Comparison of ENCODE assay signal across 1 cellular context in genomic region chr19:18500820-18501219, GRCh38.
TF ChIP-seq lines count a peak whose summit lies in the region.

No MANE protein-coding gene starts in this region.

TF ChIP-seq in WTC11, 78 proteins besides CTCF, POLR2A, EP300 and RAD21 (continued from another document):
- TF ChIP-seq, protein P1, sequence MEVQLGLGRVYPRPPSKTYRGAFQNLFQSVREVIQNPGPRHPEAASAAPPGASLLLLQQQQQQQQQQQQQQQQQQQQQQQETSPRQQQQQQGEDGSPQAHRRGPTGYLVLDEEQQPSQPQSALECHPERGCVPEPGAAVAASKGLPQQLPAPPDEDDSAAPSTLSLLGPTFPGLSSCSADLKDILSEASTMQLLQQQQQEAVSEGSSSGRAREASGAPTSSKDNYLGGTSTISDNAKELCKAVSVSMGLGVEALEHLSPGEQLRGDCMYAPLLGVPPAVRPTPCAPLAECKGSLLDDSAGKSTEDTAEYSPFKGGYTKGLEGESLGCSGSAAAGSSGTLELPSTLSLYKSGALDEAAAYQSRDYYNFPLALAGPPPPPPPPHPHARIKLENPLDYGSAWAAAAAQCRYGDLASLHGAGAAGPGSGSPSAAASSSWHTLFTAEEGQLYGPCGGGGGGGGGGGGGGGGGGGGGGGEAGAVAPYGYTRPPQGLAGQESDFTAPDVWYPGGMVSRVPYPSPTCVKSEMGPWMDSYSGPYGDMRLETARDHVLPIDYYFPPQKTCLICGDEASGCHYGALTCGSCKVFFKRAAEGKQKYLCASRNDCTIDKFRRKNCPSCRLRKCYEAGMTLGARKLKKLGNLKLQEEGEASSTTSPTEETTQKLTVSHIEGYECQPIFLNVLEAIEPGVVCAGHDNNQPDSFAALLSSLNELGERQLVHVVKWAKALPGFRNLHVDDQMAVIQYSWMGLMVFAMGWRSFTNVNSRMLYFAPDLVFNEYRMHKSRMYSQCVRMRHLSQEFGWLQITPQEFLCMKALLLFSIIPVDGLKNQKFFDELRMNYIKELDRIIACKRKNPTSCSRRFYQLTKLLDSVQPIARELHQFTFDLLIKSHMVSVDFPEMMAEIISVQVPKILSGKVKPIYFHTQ (CRISPR knock-in tag; IDR thresholded peaks at IDR 0.05): no peak
- TF ChIP-seq ATF1 (CRISPR knock-in tag; IDR thresholded peaks at IDR 0.05): no peak
- no peak for TF ChIP-seq ZNF396 (CRISPR knock-in tag; IDR thresholded peaks at IDR 0.05; ENCODE audit: borderline replicate concordance)
- no peak for TF ChIP-seq PRDM15 (CRISPR knock-in tag; IDR thresholded peaks at IDR 0.05)
- no peak for TF ChIP-seq ZMAT4 (CRISPR knock-in tag; IDR thresholded peaks at IDR 0.05)
- no peak for TF ChIP-seq SMAD4 (CRISPR knock-in tag; IDR thresholded peaks at IDR 0.05)
- no peak for TF ChIP-seq PRRX2 (CRISPR knock-in tag; IDR thresholded peaks at IDR 0.05)
- no peak for TF ChIP-seq JAZF1 (CRISPR knock-in tag; IDR thresholded peaks at IDR 0.05)
- TF ChIP-seq, protein P2, sequence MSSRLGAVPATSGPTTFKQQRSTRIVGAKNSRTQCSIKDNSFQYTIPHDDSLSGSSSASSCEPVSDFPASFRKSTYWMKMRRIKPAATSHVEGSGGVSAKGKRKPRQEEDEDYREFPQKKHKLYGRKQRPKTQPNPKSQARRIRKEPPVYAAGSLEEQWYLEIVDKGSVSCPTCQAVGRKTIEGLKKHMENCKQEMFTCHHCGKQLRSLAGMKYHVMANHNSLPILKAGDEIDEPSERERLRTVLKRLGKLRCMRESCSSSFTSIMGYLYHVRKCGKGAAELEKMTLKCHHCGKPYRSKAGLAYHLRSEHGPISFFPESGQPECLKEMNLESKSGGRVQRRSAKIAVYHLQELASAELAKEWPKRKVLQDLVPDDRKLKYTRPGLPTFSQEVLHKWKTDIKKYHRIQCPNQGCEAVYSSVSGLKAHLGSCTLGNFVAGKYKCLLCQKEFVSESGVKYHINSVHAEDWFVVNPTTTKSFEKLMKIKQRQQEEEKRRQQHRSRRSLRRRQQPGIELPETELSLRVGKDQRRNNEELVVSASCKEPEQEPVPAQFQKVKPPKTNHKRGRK (CRISPR knock-in tag; IDR thresholded peaks at IDR 0.05; ENCODE audit: borderline replicate concordance): no peak
- TF ChIP-seq, protein P3, sequence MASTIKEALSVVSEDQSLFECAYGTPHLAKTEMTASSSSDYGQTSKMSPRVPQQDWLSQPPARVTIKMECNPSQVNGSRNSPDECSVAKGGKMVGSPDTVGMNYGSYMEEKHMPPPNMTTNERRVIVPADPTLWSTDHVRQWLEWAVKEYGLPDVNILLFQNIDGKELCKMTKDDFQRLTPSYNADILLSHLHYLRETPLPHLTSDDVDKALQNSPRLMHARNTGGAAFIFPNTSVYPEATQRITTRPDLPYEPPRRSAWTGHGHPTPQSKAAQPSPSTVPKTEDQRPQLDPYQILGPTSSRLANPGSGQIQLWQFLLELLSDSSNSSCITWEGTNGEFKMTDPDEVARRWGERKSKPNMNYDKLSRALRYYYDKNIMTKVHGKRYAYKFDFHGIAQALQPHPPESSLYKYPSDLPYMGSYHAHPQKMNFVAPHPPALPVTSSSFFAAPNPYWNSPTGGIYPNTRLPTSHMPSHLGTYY (CRISPR knock-in tag; IDR thresholded peaks at IDR 0.05): no peak
